In genomic region chr2:121754851-121755236, GRCh38 we compare ENCODE assay signal across 8 cellular contexts. TPM values are rescaled to one million over a fixed set of nuclear protein-coding genes. Genes with fewer than 3 reads are reported as not detected.
DNase-seq lines count a peak whose midpoint lies in the region; ATAC-seq, FAIRE-seq and TF ChIP-seq lines count a peak whose summit lies in the region.

No MANE protein-coding gene starts in this region.

- H3K79me2 ChIP-seq in HepG2 (ENCODE audit: insufficient read depth, low read length): peaks cover 35% of the 10 kb centered on the region

- ATAC-seq in activated naive CD4-positive, alpha-beta T cell treated with anti-CD3 and anti-CD28 coated beads, Interleukin-2, amount 50 U/mL, for 72 hours: no peak
- peak; percentile 11 for ATAC-seq in HepG2
- no peak for ATAC-seq in upper lobe of left lung (ENCODE audit: low FRiP score in 2 of 2)
- ATAC-seq in GM19463 (IDR thresholded peaks at IDR 0.05; ENCODE audit: unreplicated experiment): no peak

- H3K4me1 ChIP-seq in A673 (ENCODE audit: insufficient read depth, low read length, poor library complexity, severe bottlenecking): peaks cover 18% of the 10 kb centered on the region
- peaks cover 24% of the 10 kb centered on the region for H3K4me1 ChIP-seq in HepG2 (ENCODE audit: insufficient read depth, low read length)
- peaks cover 20 to 32% (median 25%) of the 10 kb centered on the region in 4 donors for H3K4me1 ChIP-seq in upper lobe of left lung

- H3K36me3 Mint-ChIP-seq in activated naive CD4-positive, alpha-beta T cell treated with anti-CD3 and anti-CD28 coated beads, Interleukin-2, amount 50 U/mL, for 72 hours: peaks cover 8 to 9% of the 10 kb centered on the region in 2 donors

- CTCF ChIA-PET in A673 (lab: Charles Lee): no interaction called here
- CTCF ChIA-PET in HepG2 (lab: Yijun Ruan, JAX; ENCODE audit: low intra/inter-chr PET ratio, low total read pairs): no interaction called here

- H3K27ac Mint-ChIP-seq in activated naive CD4-positive, alpha-beta T cell treated with anti-CD3 and anti-CD28 coated beads, Interleukin-2, amount 50 U/mL, for 72 hours: peak overlapping the region; percentile 96 to 97

- intact Hi-C loops in A673 (cut with micrococcal nuclease; ENCODE audit: unreplicated experiment) (no loop called here), HepG2 (cut with micrococcal nuclease; ENCODE audit: unreplicated experiment) (loop anchor here (2.0 kb wide), 1 partner anchor 18 kb away; the partner anchor contains the start of gene NIFK)

- peak overlapping the region; percentile 91 for H3K4me2 ChIP-seq in HepG2 (ENCODE audit: low read depth, low read length)

- peak overlapping the region; percentile 81 for H3K9ac ChIP-seq in HepG2 (ENCODE audit: insufficient read depth, low read depth, low read length)

- POLR2A ChIA-PET in A673 (lab: Charles Lee; ENCODE audit: low non-redundant PET): no interaction called here
- POLR2A ChIA-PET in HepG2 (lab: Yijun Ruan, JAX): interaction anchor here (1.0 to 1.8 kb wide), 6 partner anchors 11 to 224 kb away, joined by 3 to 23 read pairs (median 6); partner anchors contain the start of genes CLASP1, NIFK and RNU4ATAC

- H3K27ac ChIP-seq in A673 (ENCODE audit: low read depth, low read length, poor library complexity, severe bottlenecking) (peak overlapping the region; percentile 82), HepG2 (ENCODE audit: extremely low read length, insufficient read depth, low read length) (peak overlapping the region; percentile 82), upper lobe of left lung (peak overlapping the region; percentile 32 to 84 (median 82))

- H3K36me3 ChIP-seq in A673 (ENCODE audit: insufficient read depth, low read length, poor library complexity, severe bottlenecking) (peaks cover 16% of the 10 kb centered on the region), H7 (replicated peaks; ENCODE audit: control insufficient read depth, insufficient read depth, low read length) (peaks cover 7% of the 10 kb centered on the region), HepG2 (replicated peaks in 1 of 2; ENCODE audit: control insufficient read depth in 1 of 2, insufficient read depth in 2 of 2, low read length in 2 of 2) (peaks cover 4 to 20% of the 10 kb centered on the region in 2 experiments), upper lobe of left lung (peaks cover 1 to 21% (median 6%) of the 10 kb centered on the region in 4 donors)

- no peak for TF ChIP-seq RAD21 in HepG2 (CRISPR knock-in tag; IDR thresholded peaks at IDR 0.05)

- TF ChIP-seq EP300 in HepG2 (IDR thresholded peaks at IDR 0.05; ENCODE audit: low read depth in 2 of 2, low read length in 2 of 2): no peak
- TF ChIP-seq EP300 in HepG2 (CRISPR knock-in tag; IDR thresholded peaks at IDR 0.05; ENCODE audit: borderline replicate concordance): no peak
- no peak for TF ChIP-seq EP300 in upper lobe of left lung (IDR thresholded peaks at IDR 0.05)

- TF ChIP-seq POLR2A in HepG2 (IDR thresholded peaks at IDR 0.05; ENCODE audit: insufficient read depth in 1 of 2, low read depth in 2 of 2, low read length in 2 of 2) (0 out of 4 replicates have a peak, but pooled peaks of 1 of the 2 experiments have one; percentile 1), upper lobe of left lung (IDR thresholded peaks at IDR 0.05) (no peak)

- H2AFZ ChIP-seq in HepG2 (ENCODE audit: low read length): peak overlapping the region; percentile 68

- no peak for FAIRE-seq in HepG2 (lab: Jason Lieb, UNC)

- in situ Hi-C loops in HepG2 (cut with HindIII; ENCODE audit: extremely low pct_ligation_motif_present, low pct_unique_long_range_greater_than_20kb): no loop called here

- no peaks in the 10 kb centered on the region for H3K9me3 Mint-ChIP-seq in activated naive CD4-positive, alpha-beta T cell treated with anti-CD3 and anti-CD28 coated beads, Interleukin-2, amount 50 U/mL, for 72 hours

- DNase-seq in A673 (ENCODE audit: low spot score) (no peak), H7 (no peak), HepG2 (ENCODE audit: low spot score) (no peak), upper lobe of left lung (no peak), NCI-H1694 (lab: John Stamatoyannopoulos, UW) (no peak), AG08395 (ENCODE audit: low spot score) (no peak)
- no peak for DNase-seq in activated naive CD4-positive, alpha-beta T cell treated with anti-CD3 and anti-CD28 coated beads, Interleukin-2, amount 50 U/mL, for 72 hours (ENCODE audit: low spot score in 2 of 2)

- no peak for TF ChIP-seq CTCF in A673 (conservative IDR thresholded peaks at IDR 0.05; ENCODE audit: low read depth, low read length)
- TF ChIP-seq CTCF in HepG2 (CRISPR knock-in tag; IDR thresholded peaks at IDR 0.05): no peak
- TF ChIP-seq CTCF in upper lobe of left lung (IDR thresholded peaks at IDR 0.05): no peak

- H3K4me3 ChIP-seq in A673 (ENCODE audit: low read depth, low read length, poor library complexity, severe bottlenecking): peak overlapping the region; percentile 78
- H3K4me3 ChIP-seq in H7 (ENCODE audit: insufficient read depth, low read depth, low read length): peak overlapping the region; percentile 84
- H3K4me3 ChIP-seq in HepG2 (replicated peaks in 1 of 3; ENCODE audit: insufficient read depth in 1 of 3, low read depth in 2 of 3, low read length in 3 of 3): peak overlapping the region; percentile 67 to 92 (median 82)
- peak overlapping the region; percentile 83 to 96 (median 91) for H3K4me3 ChIP-seq in upper lobe of left lung

- BruUV-seq in A673 (replicated peaks; lab: Mats Ljungman, UMichigan): TSS peak; percentile 97
- BruUV-seq in HepG2 (replicated peaks; lab: Mats Ljungman, UMichigan): TSS peak; percentile 96

- H4K20me1 ChIP-seq in HepG2 (ENCODE audit: insufficient read depth, low read length): no peaks in the 10 kb centered on the region

- H3K9me3 ChIP-seq in A673 (ENCODE audit: low read depth, low read length, poor library complexity, severe bottlenecking): no peaks in the 10 kb centered on the region
- H3K9me3 ChIP-seq in HepG2 (ENCODE audit: low read length): no peaks in the 10 kb centered on the region
- no peaks in the 10 kb centered on the region for H3K9me3 ChIP-seq in upper lobe of left lung

- WGBS in HepG2 (ENCODE audit: low lambda C conversion rate): 6% methylated on average over 8 of the region's 8 CpGs
- WGBS in upper lobe of left lung, 2 donors: 3 to 5% methylated on average over 8 of the region's 8 CpGs

- H3K27me3 ChIP-seq in A673 (replicated peaks; ENCODE audit: insufficient read depth, low read depth, low read length, poor library complexity): no peaks in the 10 kb centered on the region
- no peaks in the 10 kb centered on the region for H3K27me3 ChIP-seq in H7 (ENCODE audit: control insufficient read depth, insufficient read depth, low read length)
- peaks cover 0 to 4% of the 10 kb centered on the region in 2 experiments; a peak in 2 of 5 replicates for H3K27me3 ChIP-seq in HepG2 (ENCODE audit: control insufficient read depth in 1 of 2, insufficient read depth in 2 of 2, low read length in 2 of 2)
- no peaks in the 10 kb centered on the region for H3K27me3 ChIP-seq in upper lobe of left lung

RNA-seq across cellular contexts. Expression of gene TSN, which starts 0.6 kb away (rescaled TPM):
- total RNA-seq in A673 (2021) (110 and 112 TPM in 2 replicates), HepG2 (2016; rRNA removed; fragmentation: Illumina TruSeq; extraction: Trizol) (115 and 159 TPM in 2 replicates), upper lobe of left lung (10 to 100 TPM in 5 of 6 donors, 1 to 10 TPM in 1; 8.3 to 52.8 (median 40.0) TPM)
- 66.9 and 77.8 TPM in 2 replicates for total RNA-seq in H7 (2014; rRNA removed; shearing (Covaris generic))
- total RNA-seq in activated naive CD4-positive, alpha-beta T cell treated with anti-CD3 and anti-CD28 coated beads, Interleukin-2, amount 50 U/mL, for 72 hours: 10 to 100 TPM; 63.9 to 75.1 TPM
- 17.2 and 22.2 TPM in 2 replicates for total RNA-seq in HepG2 (2016; cell fraction: cytosol; rRNA removed; fragmentation: Illumina TruSeq; extraction: Trizol; ENCODE audit: low read depth)
- 120 and 171 TPM in 2 replicates for total RNA-seq in HepG2 (2016; cell fraction: insoluble cytoplasmic fraction; rRNA removed; fragmentation: Illumina TruSeq; extraction: Trizol)
- 42.8 and 45.0 TPM in 2 replicates for total RNA-seq in HepG2 (2016; cell fraction: membrane; rRNA removed; fragmentation: Illumina TruSeq; extraction: Trizol)
- total RNA-seq in HepG2 (2016; cell fraction: nucleus; rRNA removed; fragmentation: Illumina TruSeq; extraction: Trizol): 62.1 and 67.2 TPM in 2 replicates
- polyA plus RNA-seq in HepG2 (2011; rRNA removed): 45.0 and 56.4 TPM in 2 replicates
- 33.3 and 47.8 TPM in 2 replicates for polyA plus RNA-seq in HepG2 (2011; cell fraction: cytosol; rRNA removed)
- 11.7 and 15.2 TPM in 2 replicates for polyA plus RNA-seq in HepG2 (2011; cell fraction: nucleus; rRNA removed)
- 45.8 and 66.2 TPM in 2 replicates for polyA plus RNA-seq in HepG2 (2012)
- polyA plus RNA-seq in HepG2 (2016; cell fraction: cytosol; fragmentation: Illumina TruSeq; extraction: Trizol; ENCODE audit: low read depth): 9.2 and 9.7 TPM in 2 replicates
- 138 and 143 TPM in 2 replicates for polyA plus RNA-seq in HepG2 (2016; cell fraction: insoluble cytoplasmic fraction; fragmentation: Illumina TruSeq; extraction: Trizol; ENCODE audit: low read depth)
- polyA plus RNA-seq in HepG2 (2016; cell fraction: membrane; fragmentation: Illumina TruSeq; extraction: Trizol; ENCODE audit: low read depth): 24.1 and 24.3 TPM in 2 replicates
- 77.1 and 79.4 TPM in 2 replicates for polyA plus RNA-seq in HepG2 (2016; cell fraction: nucleus; fragmentation: Illumina TruSeq; extraction: Trizol; ENCODE audit: insufficient read depth, low read depth)
- polyA minus RNA-seq in HepG2 (2011; rRNA and poly(A)+ RNA removed; ENCODE audit: low replicate concordance): 36.2 and 43.1 TPM in 2 replicates
- 47.0 and 54.1 TPM in 2 replicates for polyA minus RNA-seq in HepG2 (2011; cell fraction: cytosol; rRNA and poly(A)+ RNA removed)
- polyA minus RNA-seq in HepG2 (2011; cell fraction: nucleus; rRNA and poly(A)+ RNA removed): 51.5 and 60.0 TPM in 2 replicates

RNA-seq across cellular contexts. Expression of gene NIFK, which starts 18.2 kb away (rescaled TPM):
- 84.2 and 97.4 TPM in 2 replicates for total RNA-seq in A673 (2021)
- total RNA-seq in H7 (2014; rRNA removed; shearing (Covaris generic)): 84.7 and 84.8 TPM in 2 replicates
- total RNA-seq in activated naive CD4-positive, alpha-beta T cell treated with anti-CD3 and anti-CD28 coated beads, Interleukin-2, amount 50 U/mL, for 72 hours: 100 to 1,000 TPM in 1 of 2 donors, 10 to 100 TPM in 1; 97.3 to 157 TPM
- 105 and 178 TPM in 2 replicates for total RNA-seq in HepG2 (2016; rRNA removed; fragmentation: Illumina TruSeq; extraction: Trizol)
- total RNA-seq in HepG2 (2016; cell fraction: cytosol; rRNA removed; fragmentation: Illumina TruSeq; extraction: Trizol; ENCODE audit: low read depth): 18.3 and 18.6 TPM in 2 replicates
- 106 and 182 TPM in 2 replicates for total RNA-seq in HepG2 (2016; cell fraction: insoluble cytoplasmic fraction; rRNA removed; fragmentation: Illumina TruSeq; extraction: Trizol)
- total RNA-seq in HepG2 (2016; cell fraction: membrane; rRNA removed; fragmentation: Illumina TruSeq; extraction: Trizol): 33.2 and 34.0 TPM in 2 replicates
- total RNA-seq in HepG2 (2016; cell fraction: nucleus; rRNA removed; fragmentation: Illumina TruSeq; extraction: Trizol): 39.8 and 54.5 TPM in 2 replicates
- polyA plus RNA-seq in HepG2 (2011; rRNA removed): 14.9 and 19.6 TPM in 2 replicates
- 9.0 and 13.7 TPM in 2 replicates for polyA plus RNA-seq in HepG2 (2011; cell fraction: cytosol; rRNA removed)
- polyA plus RNA-seq in HepG2 (2011; cell fraction: nucleus; rRNA removed): 5.2 and 12.4 TPM in 2 replicates
- 39.3 and 65.4 TPM in 2 replicates for polyA plus RNA-seq in HepG2 (2012)
- 14.4 and 19.1 TPM in 2 replicates for polyA plus RNA-seq in HepG2 (2016; cell fraction: cytosol; fragmentation: Illumina TruSeq; extraction: Trizol; ENCODE audit: low read depth)
- 191 and 215 TPM in 2 replicates for polyA plus RNA-seq in HepG2 (2016; cell fraction: insoluble cytoplasmic fraction; fragmentation: Illumina TruSeq; extraction: Trizol; ENCODE audit: low read depth)
- 25.3 and 26.0 TPM in 2 replicates for polyA plus RNA-seq in HepG2 (2016; cell fraction: membrane; fragmentation: Illumina TruSeq; extraction: Trizol; ENCODE audit: low read depth)
- 82.1 and 84.7 TPM in 2 replicates for polyA plus RNA-seq in HepG2 (2016; cell fraction: nucleus; fragmentation: Illumina TruSeq; extraction: Trizol; ENCODE audit: insufficient read depth, low read depth)
- polyA minus RNA-seq in HepG2 (2011; rRNA and poly(A)+ RNA removed; ENCODE audit: low replicate concordance): 9.1 and 13.2 TPM in 2 replicates
- polyA minus RNA-seq in HepG2 (2011; cell fraction: cytosol; rRNA and poly(A)+ RNA removed): 8.3 and 8.9 TPM in 2 replicates
- polyA minus RNA-seq in HepG2 (2011; cell fraction: nucleus; rRNA and poly(A)+ RNA removed): 15.1 and 22.1 TPM in 2 replicates
- 10 to 100 TPM; 10.8 to 57.6 (median 27.4) TPM for total RNA-seq in upper lobe of left lung
